ENCODE assay signal across 11 cellular contexts in the genomic region with DNA sequence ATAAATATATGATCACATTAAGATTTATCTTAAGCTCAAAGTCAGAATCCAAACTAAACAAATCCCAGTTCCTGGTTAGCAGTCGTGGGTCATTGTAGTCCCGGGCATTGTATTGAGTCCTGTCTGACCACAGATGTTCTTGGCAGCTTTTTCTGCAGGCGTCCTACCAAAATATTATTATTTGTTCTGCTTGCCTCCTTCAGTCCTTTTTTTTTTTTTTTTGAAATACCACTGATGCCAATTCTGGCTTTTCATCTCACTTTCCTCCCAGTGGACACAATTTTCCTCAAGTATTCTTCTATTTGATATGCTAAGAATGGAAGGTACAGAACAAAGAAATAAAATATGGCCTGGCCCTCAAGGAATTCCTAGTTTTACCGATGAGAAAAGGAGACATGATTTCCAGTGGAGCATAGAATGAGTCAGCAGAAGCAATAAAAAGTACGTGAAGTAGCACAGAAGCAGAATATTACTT.
A peak's percentile ranks its signal among the peaks of the same experiment; 100 is the strongest.
DNase-seq lines count a peak whose midpoint lies in the region; TF ChIP-seq lines count a peak whose summit lies in the region.
"Had no signal": no experiment of that assay in that cellular context is flagged by ENCODE, and none has a peak within 500 bp of the region (broad histone marks: within the 10 kb centered on the region; RNA-seq: fewer than 3 reads in every experiment).

No MANE protein-coding gene starts in this region.

- H3K27ac ChIP-seq in stomach (no peak overlapping the region), SJCRH30 (no peak overlapping the region)

- no peaks in the 10 kb centered on the region for H3K4me1 Mint-ChIP-seq in activated naive CD4-positive, alpha-beta T cell treated with anti-CD3 and anti-CD28 coated beads for 36 hours (ENCODE audit: low read depth)
- H3K4me1 Mint-ChIP-seq: activated CD8-positive, alpha-beta memory T cell treated with anti-CD3 and anti-CD28 coated beads, Interleukin-2, amount 10 ng/mL, durations not matched to agents 7 days and 5 days had no signal

- no peaks in the 10 kb centered on the region for H3K36me3 Mint-ChIP-seq in activated naive CD4-positive, alpha-beta T cell treated with anti-CD3 and anti-CD28 coated beads for 36 hours (ENCODE audit: low read depth)
- H3K36me3 Mint-ChIP-seq: activated CD8-positive, alpha-beta memory T cell treated with anti-CD3 and anti-CD28 coated beads, Interleukin-2, amount 10 ng/mL, durations not matched to agents 7 days and 5 days had no signal

- WGBS in stomach, 5 donors = 24 to 36% (median 30%) methylated on average over 5 of the region's 5 CpGs

- H3K36me3 ChIP-seq in adipocyte (ENCODE audit: control insufficient read depth, insufficient read depth, low read length, severe bottlenecking) = no peaks in the 10 kb centered on the region
- no peaks in the 10 kb centered on the region for H3K36me3 ChIP-seq in stomach
- H3K36me3 ChIP-seq in SJCRH30 = no peaks in the 10 kb centered on the region
- H3K36me3 ChIP-seq: ovary had no signal

- H3K9me3 Mint-ChIP-seq in activated naive CD4-positive, alpha-beta T cell treated with anti-CD3 and anti-CD28 coated beads for 36 hours = peaks cover 4% of the 10 kb centered on the region

- peaks cover 8% of the 10 kb centered on the region for H3K4me1 ChIP-seq in adipocyte (ENCODE audit: control insufficient read depth, insufficient read depth, low read length)
- H3K4me1 ChIP-seq in stomach = peaks cover 0 to 15% (median 4%) of the 10 kb centered on the region in 4 donors
- no peaks in the 10 kb centered on the region for H3K4me1 ChIP-seq in SJCRH30

- intact Hi-C loops in stomach (cut with DNase I; ENCODE audit: low total_unique reads) = no loop called here
- intact Hi-C loops in activated naive CD4-positive, alpha-beta T cell treated with anti-CD3 and anti-CD28 coated beads for 36 hours (cut with micrococcal nuclease) = no loop called here

- no peaks in the 10 kb centered on the region for H3K27me3 ChIP-seq in adipocyte (replicated peaks; ENCODE audit: control insufficient read depth, insufficient read depth, low read length)
- H3K27me3 ChIP-seq in stomach = no peaks in the 10 kb centered on the region
- H3K27me3 ChIP-seq in SJCRH30 = no peaks in the 10 kb centered on the region
- H3K27me3 ChIP-seq: ovary had no signal

- no peak for TF ChIP-seq EP300 in stomach (IDR thresholded peaks at IDR 0.05)

- H3K9ac ChIP-seq in adipocyte (ENCODE audit: low read length) = no peak overlapping the region

- peaks cover 4% of the 10 kb centered on the region for H3K27me3 Mint-ChIP-seq in activated naive CD4-positive, alpha-beta T cell treated with anti-CD3 and anti-CD28 coated beads for 36 hours (ENCODE audit: low read depth)

- no peak for TF ChIP-seq POLR2A in stomach (IDR thresholded peaks at IDR 0.05)

- H3K27ac Mint-ChIP-seq in activated naive CD4-positive, alpha-beta T cell treated with anti-CD3 and anti-CD28 coated beads for 36 hours = no peak overlapping the region
- H3K27ac Mint-ChIP-seq: activated CD8-positive, alpha-beta memory T cell treated with anti-CD3 and anti-CD28 coated beads, Interleukin-2, amount 10 ng/mL, durations not matched to agents 7 days and 5 days had no signal

- no peak overlapping the region for H3K4me3 Mint-ChIP-seq in activated naive CD4-positive, alpha-beta T cell treated with anti-CD3 and anti-CD28 coated beads for 36 hours
- H3K4me3 Mint-ChIP-seq: activated CD8-positive, alpha-beta memory T cell treated with anti-CD3 and anti-CD28 coated beads, Interleukin-2, amount 10 ng/mL, durations not matched to agents 7 days and 5 days had no signal

- peaks cover 3% of the 10 kb centered on the region for H3K9me3 ChIP-seq in adipocyte (ENCODE audit: control insufficient read depth, low read length)
- H3K9me3 ChIP-seq in stomach = no peaks in the 10 kb centered on the region
- no peaks in the 10 kb centered on the region for H3K9me3 ChIP-seq in SJCRH30 (replicated peaks)
- H3K9me3 ChIP-seq: ovary had no signal

- DNase-seq in HT1080 (ENCODE audit: low read depth) = peak; percentile 40
- peak; percentile 83 for DNase-seq in adipocyte (ENCODE audit: low read depth)
- DNase-seq in foreskin fibroblast = peak; percentile 11 to 55
- peak; percentile 54 for DNase-seq in stomach
- no peak for DNase-seq in activated naive CD4-positive, alpha-beta T cell treated with anti-CD3 and anti-CD28 coated beads for 36 hours
- no peak for DNase-seq in SJCRH30
- no peak for DNase-seq in GF-D8 (lab: John Stamatoyannopoulos, UW)
- DNase-seq: activated CD8-positive, alpha-beta memory T cell treated with anti-CD3 and anti-CD28 coated beads, Interleukin-2, amount 10 ng/mL, durations not matched to agents 7 days and 5 days; DMS 273 treated with DMSO at 0.1 percent for 48 hours; NCI-H187 treated with DMSO at 0.1 percent for 48 hours had no signal

- no peak for TF ChIP-seq CTCF in foreskin fibroblast (IDR thresholded peaks at IDR 0.05; ENCODE audit: low read depth, low read length)
- TF ChIP-seq CTCF in stomach (IDR thresholded peaks at IDR 0.05) = no peak

- H3K4me3 ChIP-seq in adipocyte (ENCODE audit: low read length) = peak overlapping the region; percentile 15
- H3K4me3 ChIP-seq in foreskin fibroblast (ENCODE audit: low read depth in 1 of 2, low read length in 2 of 2) = no peak overlapping the region
- no peak overlapping the region for H3K4me3 ChIP-seq in stomach
- no peak overlapping the region for H3K4me3 ChIP-seq in SJCRH30
- H3K4me3 ChIP-seq: ovary had no signal

- CTCF ChIA-PET in activated naive CD4-positive, alpha-beta T cell treated with anti-CD3 and anti-CD28 coated beads for 36 hours (lab: Charles Lee) = no interaction called here

Comparison
In these comparisons a context has a peak if more than half of its experiments do, and no peak if none do; other contexts are left out.
1. DNase-seq: peak in HT1080 (single experiment), adipocyte (single experiment), foreskin fibroblast (2 of 2) and stomach (single experiment); none in activated naive CD4-positive, alpha-beta T cell treated with anti-CD3 and anti-CD28 coated beads for 36 hours (single experiment), SJCRH30 (0 of 2) and GF-D8 (single experiment).